ENCODE assay signal across 7 cellular contexts in the genomic region with DNA sequence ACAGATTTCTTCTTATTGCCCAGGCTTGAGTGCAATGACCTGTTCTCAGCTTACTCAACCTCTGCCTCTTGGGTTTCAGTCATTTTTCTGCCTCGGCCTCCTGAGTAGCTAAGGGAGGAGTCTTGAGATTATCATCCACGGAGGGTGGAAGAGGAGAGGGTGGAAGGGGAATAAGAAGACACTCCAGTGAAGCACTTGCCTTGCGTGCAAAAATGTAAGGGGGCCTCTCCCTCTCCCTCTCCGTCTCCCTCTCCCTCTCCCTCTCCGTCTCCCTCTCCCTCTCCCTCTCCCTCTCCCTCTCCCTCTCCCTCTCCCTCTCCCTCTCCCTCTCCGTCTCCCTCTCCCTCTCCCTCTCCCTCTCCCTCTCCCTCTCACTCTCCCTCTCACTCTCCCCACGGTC. TPM values are rescaled to one million over a fixed set of nuclear protein-coding genes. Genes with fewer than 3 reads are reported as not detected.
"Had no signal": no experiment of that assay in that cellular context is flagged by ENCODE, and none has a peak within 500 bp of the region (broad histone marks: within the 10 kb centered on the region; RNA-seq: fewer than 3 reads in every experiment).

No MANE protein-coding gene starts in this region.

RNA-seq across cellular contexts. Expression of gene CLEC18C, which starts 29.9 kb away (rescaled TPM):
- total RNA-seq: osteocyte, pulmonary artery endothelial cell, right atrium auricular region, sigmoid colon had no signal
- polyA plus RNA-seq: naive thymus-derived CD4-positive, alpha-beta T cell; naive thymus-derived CD8-positive, alpha-beta T cell; right cardiac atrium had no signal
